Comparison of ENCODE assay signal across 12 cellular contexts in the genomic region with DNA sequence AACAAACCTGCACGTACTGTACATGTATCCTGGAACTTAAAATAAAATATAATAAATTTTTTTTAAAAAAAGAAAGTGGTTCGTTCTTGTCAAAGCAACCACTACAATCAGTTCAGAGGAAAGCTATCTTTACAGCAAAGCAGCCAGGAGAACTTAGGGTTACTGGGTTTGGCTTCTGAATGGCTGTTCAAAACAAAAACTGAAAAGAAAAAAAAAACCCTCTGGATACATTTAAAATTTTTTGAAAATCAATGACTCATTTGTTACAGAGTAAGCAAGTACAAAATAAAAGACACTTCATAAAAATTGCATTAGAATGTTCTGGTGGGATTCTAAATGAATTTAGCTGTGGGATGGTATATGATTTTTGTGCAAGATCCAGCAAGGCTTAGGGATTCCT.
"Had no signal": no experiment of that assay in that cellular context is flagged by ENCODE, and none has a peak within 500 bp of the region (broad histone marks: within the 10 kb centered on the region; RNA-seq: fewer than 3 reads in every experiment).

No MANE protein-coding gene starts in this region.

- DNase-seq: activated CD4-positive, alpha-beta T cell treated with anti-CD3 and anti-CD28 coated beads, Interleukin-2, amount 50 U/mL, for 4 hours; activated gamma-delta T cell treated with Interleukin-2 at 50 U/mL for 16 hours; erythroblast; lower lobe of right lung; nephron progenitor cell; occipital lobe; retina; stimulated activated CD4-positive, alpha-beta T cell treated with anti-CD3 and anti-CD28 coated beads, Interleukin-12 subunit alpha, Interleukin-12 subunit beta, amount 100 ng/mL, for 4 hours; stimulated activated CD4-positive, alpha-beta T cell treated with anti-CD3 and anti-CD28 coated beads, Interleukin-1b, Interleukin-23, amount 100 ng/mL, for 48 hours; stimulated activated CD8-positive, alpha-beta memory T cell treated with anti-CD3 and anti-CD28 coated beads, Interleukin-4, amount 100 ng/mL, for 48 hours had no signal

- H3K27ac ChIP-seq: cardiac muscle cell, lower lobe of right lung, WERI-Rb-1 had no signal

- H3K9me3 ChIP-seq: lower lobe of right lung had no signal

- H3K4me3 ChIP-seq: cardiac muscle cell, lower lobe of right lung had no signal

- H3K36me3 ChIP-seq: cardiac muscle cell, lower lobe of right lung, WERI-Rb-1 had no signal

- H3K27me3 ChIP-seq: cardiac muscle cell had no signal
